ENCODE assay signal across 8 cellular contexts in the genomic region with DNA sequence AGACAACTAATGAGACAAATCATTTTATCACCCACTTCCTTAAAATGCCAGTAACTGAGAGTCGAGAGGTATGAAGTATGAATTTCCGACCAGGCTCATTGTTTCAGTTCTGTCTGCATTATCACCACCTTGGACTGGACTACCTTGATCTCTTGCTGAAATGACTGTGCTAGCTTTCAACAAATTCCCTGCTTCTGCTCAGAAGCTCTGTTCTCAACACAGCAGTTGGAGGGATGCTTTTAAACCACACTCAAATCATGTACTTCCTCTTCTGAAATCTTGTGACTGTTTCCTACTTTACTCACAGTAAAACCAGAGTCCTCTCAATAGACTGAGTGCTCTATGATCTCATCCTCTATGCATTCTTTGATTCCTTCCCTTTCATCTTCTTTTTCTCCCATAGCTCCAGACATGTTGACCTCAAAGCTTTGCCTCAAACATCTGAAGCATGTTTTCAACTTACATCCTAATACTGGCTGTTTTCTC.
DNase-seq lines count a peak whose midpoint lies in the region; ATAC-seq and TF ChIP-seq lines count a peak whose summit lies in the region.

No MANE protein-coding gene starts in this region.

- H3K4me3 ChIP-seq in mesodermal cell (ENCODE audit: extremely low read depth, insufficient read depth, low read length, poor library complexity, severe bottlenecking): no peak overlapping the region

- H3K27me3 Mint-ChIP-seq in type B pancreatic cell: no peaks in the 10 kb centered on the region

- intact Hi-C loops in posterior cingulate gyrus (cut with DNase I): no loop called here

- H3K4me1 ChIP-seq in mesodermal cell (ENCODE audit: control insufficient read depth, insufficient read depth, low read length, poor library complexity, severe bottlenecking): peaks cover 14% of the 10 kb centered on the region

- H3K9me3 ChIP-seq in mesodermal cell (ENCODE audit: control insufficient read depth, low read length): no peaks in the 10 kb centered on the region

- H3K27ac ChIP-seq in mesodermal cell (ENCODE audit: low read depth, low read length, severe bottlenecking): peak overlapping the region; percentile 94

- H3K4me3 Mint-ChIP-seq in type B pancreatic cell: no peak overlapping the region

- WGBS in mesodermal cell (ENCODE audit: insufficient coverage in 2 of 2), 2 experiments: 50 to 75% methylated on average over 1 to 2 of the region's 2 CpGs

- ATAC-seq in GM18498 (IDR thresholded peaks at IDR 0.05; ENCODE audit: unreplicated experiment) (peak; percentile 45), HG02610 (IDR thresholded peaks at IDR 0.05; ENCODE audit: unreplicated experiment) (peak; percentile 94)

- H3K36me3 ChIP-seq in mesodermal cell (ENCODE audit: control insufficient read depth, insufficient read depth, low read length): no peaks in the 10 kb centered on the region

- TF ChIP-seq CTCF in type B pancreatic cell (conservative IDR thresholded peaks at IDR 0.05): no peak

- H3K36me3 Mint-ChIP-seq in type B pancreatic cell: no peaks in the 10 kb centered on the region

- no peaks in the 10 kb centered on the region for H3K9me3 Mint-ChIP-seq in type B pancreatic cell

- DNase-seq in NOMO-1 treated with dmso at 0.1 percent for 144 hours (lab: John Stamatoyannopoulos, UW; ENCODE audit: unreplicated experiment) (peak; percentile 36), type B pancreatic cell (ENCODE audit: extremely low spot score, unreplicated experiment) (no peak), dedifferentiated amniotic fluid mesenchymal stem cell (ENCODE audit: extremely low spot score) (no peak), posterior cingulate gyrus (no peak), DMS153 treated with DMSO at 0.1 percent for 48 hours (lab: John Stamatoyannopoulos, UW; ENCODE audit: unreplicated experiment) (no peak)

- H3K4me1 Mint-ChIP-seq in type B pancreatic cell (ENCODE audit: unreplicated experiment): peaks cover 13% of the 10 kb centered on the region

- no peak overlapping the region for H3K27ac Mint-ChIP-seq in type B pancreatic cell
